In genomic region chr4:43357252-43357974, GRCh38 we compare ENCODE assay signal across 16 cellular contexts.
A peak's percentile ranks its signal among the peaks of the same experiment; 100 is the strongest.
DNase-seq lines count a peak whose midpoint lies in the region; ATAC-seq and TF ChIP-seq lines count a peak whose summit lies in the region.
"Had no signal": no experiment of that assay in that cellular context is flagged by ENCODE, and none has a peak within 500 bp of the region (broad histone marks: within the 10 kb centered on the region; RNA-seq: fewer than 3 reads in every experiment).

No MANE protein-coding gene starts in this region.

- H3K4me2 ChIP-seq in SK-N-SH, result no peak overlapping the region
- H3K4me2 ChIP-seq: BLaER1, GM23338 had no signal

- H3K4me1 ChIP-seq in SK-N-SH (ENCODE audit: control insufficient read depth in 1 of 2, insufficient read depth in 2 of 2, low read depth in 1 of 2, low read length in 1 of 2), result no peaks in the 10 kb centered on the region; a peak in 1 of 4 replicates
- H3K4me1 ChIP-seq: BLaER1 had no signal

- H3K27me3 ChIP-seq in SK-N-SH (ENCODE audit: insufficient read depth), result no peaks in the 10 kb centered on the region
- H3K27me3 ChIP-seq: BLaER1 had no signal

- no peaks in the 10 kb centered on the region for H3F3A ChIP-seq in SK-N-SH (replicated peaks; ENCODE audit: insufficient read depth)

- CTCF ChIA-PET in SK-N-SH (lab: Yijun Ruan, JAX), result no interaction called here

- H3K27me3 Mint-ChIP-seq in chondrocyte (ENCODE audit: low read depth), result peaks cover 6% of the 10 kb centered on the region
- H3K27me3 Mint-ChIP-seq in activated CD4-positive, alpha-beta T cell treated with anti-CD3 and anti-CD28 coated beads, Interleukin-2, amount 10 ng/mL, durations not matched to agents 24 days and 14 days, result no peaks in the 10 kb centered on the region
- H3K27me3 Mint-ChIP-seq: CD4-positive, alpha-beta memory T cell had no signal

- H3K9me3 ChIP-seq in SK-N-SH, result no peaks in the 10 kb centered on the region
- H3K9me3 ChIP-seq: BLaER1 had no signal

- 35% methylated on average over 2 of the region's 2 CpGs for WGBS in SK-N-SH (ENCODE audit: low lambda C conversion rate)

- TF ChIP-seq RAD21 in SK-N-SH (IDR thresholded peaks at IDR 0.05; ENCODE audit: low read length), result no peak

- H3K4me1 Mint-ChIP-seq in chondrocyte (ENCODE audit: low read depth), result no peaks in the 10 kb centered on the region
- no peaks in the 10 kb centered on the region for H3K4me1 Mint-ChIP-seq in activated CD4-positive, alpha-beta T cell treated with anti-CD3 and anti-CD28 coated beads, Interleukin-2, amount 10 ng/mL, durations not matched to agents 24 days and 14 days
- H3K4me1 Mint-ChIP-seq: CD14-positive monocyte; CD4-positive, alpha-beta memory T cell; GM23338 had no signal

- H3K79me2 ChIP-seq in SK-N-SH (ENCODE audit: insufficient read depth), result no peaks in the 10 kb centered on the region

- H4K20me1 ChIP-seq in SK-N-SH (ENCODE audit: insufficient read depth), result no peaks in the 10 kb centered on the region
- H4K20me1 ChIP-seq: BLaER1 had no signal

- no peaks in the 10 kb centered on the region for H3K9me3 Mint-ChIP-seq in chondrocyte (ENCODE audit: low read depth)
- no peaks in the 10 kb centered on the region for H3K9me3 Mint-ChIP-seq in activated CD4-positive, alpha-beta T cell treated with anti-CD3 and anti-CD28 coated beads, Interleukin-2, amount 10 ng/mL, durations not matched to agents 24 days and 14 days
- H3K9me3 Mint-ChIP-seq: GM23338 had no signal

- no peaks in the 10 kb centered on the region for H3K9me2 ChIP-seq in SK-N-SH

- ATAC-seq in SK-N-SH treated with all-trans-retinoic acid at 6 μM for 48 hours (no peak), HG02588 (IDR thresholded peaks at IDR 0.05; ENCODE audit: unreplicated experiment) (no peak)
- ATAC-seq: GM23338 had no signal

- H2AFZ ChIP-seq in SK-N-SH (ENCODE audit: low read depth), result peak overlapping the region; percentile 49; the same call in 1 of the 2 replicates
- H2AFZ ChIP-seq: GM23338 had no signal

- no peak for DNase-seq in SK-N-SH
- peak; percentile 61 for DNase-seq in NCI-H446 treated with DMSO at 0.1 percent for 48 hours (lab: John Stamatoyannopoulos, UW)
- peak; percentile 44 for DNase-seq in inferior parietal cortex (ENCODE audit: extremely low spot score)
- no peak for DNase-seq in chondrocyte (ENCODE audit: low spot score)
- no peak for DNase-seq in activated CD4-positive, alpha-beta T cell treated with anti-CD3 and anti-CD28 coated beads, Interleukin-2, amount 10 ng/mL, durations not matched to agents 24 days and 14 days
- DNase-seq: 8988T; CD4-positive, alpha-beta memory T cell; DMS153; DMS79; GF-D8; HCEC 1CT had no signal

- POLR2A ChIA-PET in SK-N-SH (lab: Yijun Ruan, JAX), result no interaction called here

- H3K27ac ChIP-seq in SK-N-SH (ENCODE audit: low read depth in 2 of 2, low read length in 1 of 2), result no peak overlapping the region
- H3K27ac ChIP-seq: BLaER1 had no signal

- no peak for TF ChIP-seq EP300 in SK-N-SH (IDR thresholded peaks at IDR 0.05; ENCODE audit: borderline replicate concordance in 1 of 2, low read depth in 1 of 2, low read length in 1 of 2)

- H3K36me3 ChIP-seq in SK-N-SH (replicated peaks in 1 of 2; ENCODE audit: control insufficient read depth in 1 of 2, insufficient read depth in 2 of 2, low read length in 1 of 2), result no peaks in the 10 kb centered on the region
- H3K36me3 ChIP-seq: BLaER1 had no signal

- no peaks in the 10 kb centered on the region for H3K36me3 Mint-ChIP-seq in chondrocyte (ENCODE audit: low read depth)
- H3K36me3 Mint-ChIP-seq in activated CD4-positive, alpha-beta T cell treated with anti-CD3 and anti-CD28 coated beads, Interleukin-2, amount 10 ng/mL, durations not matched to agents 24 days and 14 days (ENCODE audit: low read depth), result no peaks in the 10 kb centered on the region
- H3K36me3 Mint-ChIP-seq: CD14-positive monocyte; CD4-positive, alpha-beta memory T cell had no signal

- H3K9ac ChIP-seq in SK-N-SH, result no peak overlapping the region
- H3K9ac ChIP-seq: BLaER1 had no signal

- TF ChIP-seq CTCF in SK-N-SH (IDR thresholded peaks at IDR 0.05) (no peak), chondrocyte (IDR thresholded peaks at IDR 0.05) (no peak)

- no peak overlapping the region for H3K4me3 Mint-ChIP-seq in chondrocyte (ENCODE audit: unreplicated experiment)
- no peak overlapping the region for H3K4me3 Mint-ChIP-seq in activated CD4-positive, alpha-beta T cell treated with anti-CD3 and anti-CD28 coated beads, Interleukin-2, amount 10 ng/mL, durations not matched to agents 24 days and 14 days
- H3K4me3 Mint-ChIP-seq: CD14-positive monocyte; CD4-positive, alpha-beta memory T cell; GM23338 had no signal

- H3K27ac Mint-ChIP-seq in chondrocyte (ENCODE audit: unreplicated experiment), result no peak overlapping the region
- H3K27ac Mint-ChIP-seq in activated CD4-positive, alpha-beta T cell treated with anti-CD3 and anti-CD28 coated beads, Interleukin-2, amount 10 ng/mL, durations not matched to agents 24 days and 14 days, result no peak overlapping the region
- H3K27ac Mint-ChIP-seq: CD14-positive monocyte; CD4-positive, alpha-beta memory T cell; GM23338 had no signal

- no peak overlapping the region for H3K4me3 ChIP-seq in SK-N-SH (ENCODE audit: low read depth in 2 of 2, low read length in 1 of 2)
- H3K4me3 ChIP-seq: BLaER1, GM23338 had no signal

- intact Hi-C loops in activated CD4-positive, alpha-beta T cell treated with anti-CD3 and anti-CD28 coated beads, Interleukin-2, amount 10 ng/mL, durations not matched to agents 24 days and 14 days (cut with micrococcal nuclease), result no loop called here

TF ChIP-seq in SK-N-SH, 30 proteins besides CTCF, POLR2A, EP300 and RAD21:
- no peak for TF ChIP-seq ELF1 (IDR thresholded peaks at IDR 0.05)
- TF ChIP-seq FOSL2 (IDR thresholded peaks at IDR 0.05; ENCODE audit: borderline replicate concordance, low read depth), result no peak
TF ChIP-seq in SK-N-SH: peak in this region for 0.

TF ChIP-seq in SK-N-SH treated with all-trans-retinoic acid at 6 μM for 48 hours, 23 proteins besides CTCF, POLR2A, EP300 and RAD21:
- TF ChIP-seq ZNF8 (CRISPR knock-in tag; IDR thresholded peaks at IDR 0.05), result no peak
- TF ChIP-seq, protein P1, sequence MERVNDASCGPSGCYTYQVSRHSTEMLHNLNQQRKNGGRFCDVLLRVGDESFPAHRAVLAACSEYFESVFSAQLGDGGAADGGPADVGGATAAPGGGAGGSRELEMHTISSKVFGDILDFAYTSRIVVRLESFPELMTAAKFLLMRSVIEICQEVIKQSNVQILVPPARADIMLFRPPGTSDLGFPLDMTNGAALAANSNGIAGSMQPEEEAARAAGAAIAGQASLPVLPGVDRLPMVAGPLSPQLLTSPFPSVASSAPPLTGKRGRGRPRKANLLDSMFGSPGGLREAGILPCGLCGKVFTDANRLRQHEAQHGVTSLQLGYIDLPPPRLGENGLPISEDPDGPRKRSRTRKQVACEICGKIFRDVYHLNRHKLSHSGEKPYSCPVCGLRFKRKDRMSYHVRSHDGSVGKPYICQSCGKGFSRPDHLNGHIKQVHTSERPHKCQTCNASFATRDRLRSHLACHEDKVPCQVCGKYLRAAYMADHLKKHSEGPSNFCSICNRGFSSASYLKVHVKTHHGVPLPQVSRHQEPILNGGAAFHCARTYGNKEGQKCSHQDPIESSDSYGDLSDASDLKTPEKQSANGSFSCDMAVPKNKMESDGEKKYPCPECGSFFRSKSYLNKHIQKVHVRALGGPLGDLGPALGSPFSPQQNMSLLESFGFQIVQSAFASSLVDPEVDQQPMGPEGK (CRISPR knock-in tag; IDR thresholded peaks at IDR 0.05; ENCODE audit: borderline replicate concordance), result no peak
- TF ChIP-seq SNAI2 (CRISPR knock-in tag; IDR thresholded peaks at IDR 0.05), result no peak
- no peak for TF ChIP-seq GLIS3 (CRISPR knock-in tag; IDR thresholded peaks at IDR 0.05)
- TF ChIP-seq TSHZ2 (CRISPR knock-in tag; IDR thresholded peaks at IDR 0.05), result no peak
- no peak for TF ChIP-seq ZFP3 (CRISPR knock-in tag; IDR thresholded peaks at IDR 0.05)
- no peak for TF ChIP-seq OSR1 (CRISPR knock-in tag; IDR thresholded peaks at IDR 0.05)
TF ChIP-seq in SK-N-SH treated with all-trans-retinoic acid at 6 μM for 48 hours: peak in this region for 0.

Comparison
In these comparisons a context has a peak if more than half of its experiments do, and no peak if none do; other contexts are left out.
1. DNase-seq: peak in NCI-H446 treated with DMSO at 0.1 percent for 48 hours (single experiment) and inferior parietal cortex (single experiment); none in SK-N-SH (single experiment), chondrocyte (single experiment) and activated CD4-positive, alpha-beta T cell treated with anti-CD3 and anti-CD28 coated beads, Interleukin-2, amount 10 ng/mL, durations not matched to agents 24 days and 14 days (single experiment).